Comparison of ENCODE assay signal across 8 cellular contexts in genomic region chr4:109998867-109999303, GRCh38.
DNase-seq lines count a peak whose midpoint lies in the region; ATAC-seq and TF ChIP-seq lines count a peak whose summit lies in the region.

No MANE protein-coding gene starts in this region.

- no peaks in the 10 kb centered on the region for H3K27me3 ChIP-seq in kidney epithelial cell (ENCODE audit: control insufficient read depth, insufficient read depth, low read length)
- no peaks in the 10 kb centered on the region for H3K27me3 ChIP-seq in thyroid gland

- H3K4me3 Mint-ChIP-seq in brain: no peak overlapping the region

- H3K4me3 ChIP-seq in kidney epithelial cell (ENCODE audit: low read depth, low read length) (no peak overlapping the region), thyroid gland (replicated peaks in 1 of 3) (no peak overlapping the region)

- H3K4me1 ChIP-seq in thyroid gland: no peaks in the 10 kb centered on the region

- ATAC-seq in GM18520 (IDR thresholded peaks at IDR 0.05; ENCODE audit: unreplicated experiment): peak; percentile 25
- peak; percentile 37 for ATAC-seq in HG03108 (IDR thresholded peaks at IDR 0.05; ENCODE audit: unreplicated experiment)

- H3K36me3 ChIP-seq in kidney epithelial cell (ENCODE audit: control insufficient read depth, insufficient read depth, low read length) (no peaks in the 10 kb centered on the region), thyroid gland (no peaks in the 10 kb centered on the region)

- intact Hi-C loops in thyroid gland (cut with DNase I): no loop called here

- no peaks in the 10 kb centered on the region for H3K36me3 Mint-ChIP-seq in brain

- peaks cover 7% of the 10 kb centered on the region for H3K4me1 Mint-ChIP-seq in brain

- TF ChIP-seq CTCF in brain (conservative IDR thresholded peaks at IDR 0.05) (peak; percentile 91), kidney epithelial cell (IDR thresholded peaks at IDR 0.05; ENCODE audit: insufficient read depth, low read length, poor library complexity, severe bottlenecking) (peak; percentile 55), thyroid gland (IDR thresholded peaks at IDR 0.05) (peak; percentile 41 to 83 (median 64))

- peaks cover 3% of the 10 kb centered on the region for H3K27me3 Mint-ChIP-seq in brain

- no peak overlapping the region for H3K27ac ChIP-seq in thyroid gland

- no peaks in the 10 kb centered on the region for H3K9me3 ChIP-seq in thyroid gland

- peak overlapping the region in 1 of 5 experiments; percentile 25 for H3K27ac Mint-ChIP-seq in brain

- TF ChIP-seq POLR2A in thyroid gland (IDR thresholded peaks at IDR 0.05): no peak

- 0% methylated on average over 1 of the region's 1 CpG for WGBS in thyroid gland, 2 donors

- peaks cover 0 to 3% (median 0%) of the 10 kb centered on the region in 5 experiments for H3K9me3 Mint-ChIP-seq in brain

- DNase-seq in D341Med (ENCODE audit: low spot score): peak; percentile 50
- DNase-seq in NCI-H510A (lab: John Stamatoyannopoulos, UW): peak; percentile 4
- no peak for DNase-seq in kidney epithelial cell (ENCODE audit: low read depth)
- DNase-seq in thyroid gland: no peak
- DNase-seq in stimulated activated CD4-positive, alpha-beta T cell treated with anti-CD3 and anti-CD28 coated beads, Interleukin-4, amount 100 ng/mL, for 4 hours: no peak

Comparison
In these comparisons a context has a peak if more than half of its experiments do, and no peak if none do; other contexts are left out.
1. DNase-seq: peak in D341Med (single experiment) and NCI-H510A (single experiment); none in kidney epithelial cell (single experiment), thyroid gland (0 of 2) and stimulated activated CD4-positive, alpha-beta T cell treated with anti-CD3 and anti-CD28 coated beads, Interleukin-4, amount 100 ng/mL, for 4 hours (0 of 2).
2. Peak in every context shown above with its lines, with median percentiles within 50 percentile points of each other: CTCF ChIP-seq.